In genomic region chrX:118345401-118346257, GRCh38 we compare ENCODE assay signal across 8 cellular contexts. TPM values are rescaled to one million over a fixed set of nuclear protein-coding genes. Genes with fewer than 3 reads are reported as not detected.
DNase-seq lines count a peak whose midpoint lies in the region; ATAC-seq and TF ChIP-seq lines count a peak whose summit lies in the region.

TSS of gene WDR44 (plus strand) at chrX:118346106. CDS start at chrX:118346504, 398 bp downstream.

- H3K9me3 ChIP-seq in BLaER1 = peaks cover 5% of the 10 kb centered on the region; the same call in 1 of the 2 replicates

- H3K4me2 ChIP-seq in BLaER1 = peak within 1 kb of the TSS; percentile 72

- no peak for TF ChIP-seq CTCF in coronary artery (IDR thresholded peaks at IDR 0.05)

- H3K27me3 ChIP-seq in BLaER1 = no peaks in the 10 kb centered on the region

- H3K9ac ChIP-seq in BLaER1 = peak within 1 kb of the TSS; percentile 82

- ATAC-seq in GM19328 (IDR thresholded peaks at IDR 0.05; ENCODE audit: unreplicated experiment) (peak; percentile 86), HG03520 (IDR thresholded peaks at IDR 0.05; ENCODE audit: unreplicated experiment) (peak; percentile 88), left colon (peak; percentile 93)

- peak within 1 kb of the TSS; percentile 75 for H3K4me3 ChIP-seq in BLaER1
- peak within 1 kb of the TSS; percentile 76 for H3K4me3 ChIP-seq in coronary artery

- H3K27me3 Mint-ChIP-seq in activated CD4-positive, alpha-beta T cell treated with anti-CD3 and anti-CD28 coated beads, Interleukin-2, amount 10 ng/mL, durations not matched to agents 7 days and 5 days = no peaks in the 10 kb centered on the region

- peaks cover 5% of the 10 kb centered on the region for H3K36me3 Mint-ChIP-seq in activated CD4-positive, alpha-beta T cell treated with anti-CD3 and anti-CD28 coated beads, Interleukin-2, amount 10 ng/mL, durations not matched to agents 7 days and 5 days (ENCODE audit: low read depth)

- no peaks in the 10 kb centered on the region for H3K36me3 ChIP-seq in BLaER1

- peak within 1 kb of the TSS; percentile 94 for H3K4me3 Mint-ChIP-seq in activated CD4-positive, alpha-beta T cell treated with anti-CD3 and anti-CD28 coated beads, Interleukin-2, amount 10 ng/mL, durations not matched to agents 7 days and 5 days

- H4K20me1 ChIP-seq in BLaER1 = no peaks in the 10 kb centered on the region

- H3K4me1 Mint-ChIP-seq in activated CD4-positive, alpha-beta T cell treated with anti-CD3 and anti-CD28 coated beads, Interleukin-2, amount 10 ng/mL, durations not matched to agents 7 days and 5 days = peaks cover 38% of the 10 kb centered on the region

- DNase-seq in NCI-H69 (lab: John Stamatoyannopoulos, UW) (peak; percentile 97), coronary artery (ENCODE audit: low spot score) (peak; percentile 92), left colon (peak; percentile 94)
- peak; percentile 94 for DNase-seq in activated CD4-positive, alpha-beta T cell treated with anti-CD3 and anti-CD28 coated beads, Interleukin-2, amount 10 ng/mL, durations not matched to agents 7 days and 5 days
- DNase-seq in stimulated activated CD4-positive, alpha-beta T cell treated with anti-CD3 and anti-CD28 coated beads, Interleukin-1b, Interleukin-23, amount 100 ng/mL, for 48 hours = peak; percentile 94

- CTCF ChIA-PET in activated CD4-positive, alpha-beta T cell treated with anti-CD3 and anti-CD28 coated beads, Interleukin-2, amount 10 ng/mL, durations not matched to agents 7 days and 5 days (lab: Charles Lee) = interaction anchor here (1.4 kb wide), 1 partner anchor 9 kb away, joined by 5 read pairs; no protein-coding TSS in a partner anchor

- peak within 1 kb of the TSS; percentile 81 for H3K27ac ChIP-seq in BLaER1
- H3K27ac ChIP-seq in coronary artery = peak within 1 kb of the TSS; percentile 91

- no peaks in the 10 kb centered on the region for H3K9me3 Mint-ChIP-seq in activated CD4-positive, alpha-beta T cell treated with anti-CD3 and anti-CD28 coated beads, Interleukin-2, amount 10 ng/mL, durations not matched to agents 7 days and 5 days

- intact Hi-C loops in left colon (cut with DNase I, micrococcal nuclease) = no loop called here

- H3K4me1 ChIP-seq in BLaER1 = peaks cover 22% of the 10 kb centered on the region

- POLR2A ChIA-PET in activated CD4-positive, alpha-beta T cell treated with anti-CD3 and anti-CD28 coated beads, Interleukin-2, amount 10 ng/mL, durations not matched to agents 7 days and 5 days (lab: Charles Lee) = no interaction called here

- H3K27ac Mint-ChIP-seq in activated CD4-positive, alpha-beta T cell treated with anti-CD3 and anti-CD28 coated beads, Interleukin-2, amount 10 ng/mL, durations not matched to agents 7 days and 5 days = peak within 1 kb of the TSS; percentile 98

RNA-seq across cellular contexts. Expression of gene WDR44, which starts in this region (rescaled TPM):
- 10 to 100 TPM; 21.7 to 23.3 TPM for total RNA-seq in activated CD4-positive, alpha-beta T cell treated with anti-CD3 and anti-CD28 coated beads, Interleukin-2, amount 10 ng/mL, durations not matched to agents 7 days and 5 days
- total RNA-seq in left colon = 10 to 100 TPM; 10.8 to 13.8 TPM

Comparison
In these comparisons a context has a peak if more than half of its experiments do, and no peak if none do; other contexts are left out.
1. Peak in every context shown above with its lines: DNase-seq, ATAC-seq, H3K4me3 ChIP-seq and H3K27ac ChIP-seq.